ENCODE assay signal across 7 cellular contexts in genomic region chr1:153260980-153261792, GRCh38. TPM values are rescaled to one million over a fixed set of nuclear protein-coding genes. Genes with fewer than 3 reads are reported as not detected.
DNase-seq lines count a peak whose midpoint lies in the region; ATAC-seq and TF ChIP-seq lines count a peak whose summit lies in the region.

No MANE protein-coding gene starts in this region.

- ATAC-seq in GM23338 (peak; percentile 85), WTC11 (peak; percentile 74), HG02642 (IDR thresholded peaks at IDR 0.05; ENCODE audit: poor library complexity, unreplicated experiment) (no peak)
- peak; percentile 55 to 58 for ATAC-seq in naive thymus-derived CD8-positive, alpha-beta T cell

- H3K4me1 Mint-ChIP-seq in GM23338: peaks cover 19% of the 10 kb centered on the region
- peaks cover 13% of the 10 kb centered on the region for H3K4me1 Mint-ChIP-seq in WTC11
- peaks cover 14 to 30% (median 26%) of the 10 kb centered on the region in 4 donors for H3K4me1 Mint-ChIP-seq in naive thymus-derived CD8-positive, alpha-beta T cell

- H3K4me3 Mint-ChIP-seq in GM23338 (peak overlapping the region; percentile 72), WTC11 (peak overlapping the region; percentile 79)
- peak overlapping the region; percentile 67 to 86 (median 81) for H3K4me3 Mint-ChIP-seq in naive thymus-derived CD8-positive, alpha-beta T cell

- POLR2A ChIA-PET in WTC11 (lab: Charles Lee): no interaction called here
- POLR2A ChIA-PET in naive thymus-derived CD8-positive, alpha-beta T cell (lab: Charles Lee): no interaction called here

- H3K36me3 ChIP-seq in GM23338 (ENCODE audit: insufficient read depth) (no peaks in the 10 kb centered on the region), ectodermal cell (ENCODE audit: control insufficient read depth, insufficient read depth, low read length) (no peaks in the 10 kb centered on the region)

- peaks cover 70% of the 10 kb centered on the region for H3K27me3 ChIP-seq in GM23338 (ENCODE audit: insufficient read depth)
- peaks cover 74% of the 10 kb centered on the region for H3K27me3 ChIP-seq in ectodermal cell (ENCODE audit: control insufficient read depth, insufficient read depth, low read length, poor library complexity, severe bottlenecking)

- H3K4me1 ChIP-seq in GM23338 (ENCODE audit: insufficient read depth) (peaks cover 16% of the 10 kb centered on the region), ectodermal cell (ENCODE audit: control insufficient read depth, insufficient read depth, low read length) (peaks cover 3% of the 10 kb centered on the region)

- 0 out of 2 replicates have a peak, but pooled peaks cover 3% of the 10 kb centered on the region for H4K20me1 ChIP-seq in GM23338 (replicated peaks; ENCODE audit: insufficient read depth)

- H3K27ac Mint-ChIP-seq in GM23338: no peak overlapping the region
- no peak overlapping the region for H3K27ac Mint-ChIP-seq in WTC11
- H3K27ac Mint-ChIP-seq in naive thymus-derived CD8-positive, alpha-beta T cell: peak overlapping the region in 2 of 10 donors; percentile 29 to 48

- H2AFZ ChIP-seq in GM23338: peak overlapping the region; percentile 100

- H3K9me3 Mint-ChIP-seq in GM23338 (no peaks in the 10 kb centered on the region; the same call in 2 of the 3 replicates), WTC11 (no peaks in the 10 kb centered on the region)
- peaks cover 0 to 3% (median 0%) of the 10 kb centered on the region in 9 donors for H3K9me3 Mint-ChIP-seq in naive thymus-derived CD8-positive, alpha-beta T cell

- H3K9me3 ChIP-seq in ectodermal cell (ENCODE audit: control insufficient read depth, low read length): no peaks in the 10 kb centered on the region

- H3K4me2 ChIP-seq in GM23338: peak overlapping the region; percentile 85

- H3K27me3 Mint-ChIP-seq in GM23338 (ENCODE audit: insufficient read depth, low read depth, poor library complexity): peaks cover 39% of the 10 kb centered on the region
- H3K27me3 Mint-ChIP-seq in WTC11 (ENCODE audit: low read depth): peaks cover 79% of the 10 kb centered on the region
- H3K27me3 Mint-ChIP-seq in naive thymus-derived CD8-positive, alpha-beta T cell: peaks cover 23 to 51% (median 41%) of the 10 kb centered on the region in 5 donors

- no peaks in the 10 kb centered on the region for H3K9me2 ChIP-seq in GM23338 (ENCODE audit: insufficient read depth)

- no peak overlapping the region for H3K27ac ChIP-seq in GM23338 (ENCODE audit: low read depth)
- H3K27ac ChIP-seq in ectodermal cell (ENCODE audit: insufficient read depth, low read depth, low read length, poor library complexity, severe bottlenecking): no peak overlapping the region

- H3K4me3 ChIP-seq in GM23338: peak overlapping the region; percentile 63
- peak overlapping the region; percentile 53 for H3K4me3 ChIP-seq in ectodermal cell (ENCODE audit: insufficient read depth, low read depth, low read length)

- TF ChIP-seq CTCF in GM23338 (conservative IDR thresholded peaks at IDR 0.05; ENCODE audit: low read depth in 2 of 2) (no peak), WTC11 (IDR thresholded peaks at IDR 0.05) (no peak)

- CTCF ChIA-PET in WTC11 (lab: Charles Lee): interaction anchor here (0.7 to 2.3 kb wide), 6 partner anchors 13 to 40 kb away, joined by 3 to 17 read pairs (median 4); no protein-coding TSS in a partner anchor

- H3K36me3 Mint-ChIP-seq in GM23338 (ENCODE audit: low read depth): no peaks in the 10 kb centered on the region; the same call in 2 of the 3 replicates
- H3K36me3 Mint-ChIP-seq in WTC11: no peaks in the 10 kb centered on the region
- H3K36me3 Mint-ChIP-seq in naive thymus-derived CD8-positive, alpha-beta T cell: no peaks in the 10 kb centered on the region

- WGBS in ectodermal cell, 2 experiments: 1% methylated on average over 105 of the region's 105 CpGs

- no peaks in the 10 kb centered on the region for H3K79me2 ChIP-seq in GM23338 (replicated peaks; ENCODE audit: insufficient read depth)

- DNase-seq in GM23338 (ENCODE audit: low spot score): peak; percentile 72
- peak; percentile 66 for DNase-seq in WTC11 (ENCODE audit: low spot score)
- DNase-seq in naive thymus-derived CD8-positive, alpha-beta T cell: peak in 7 of 10 donors; percentile 17 to 65 (median 26)
- DNase-seq in cortex of kidney (lab: John Stamatoyannopoulos, UW): no peak
- no peak for DNase-seq in T1000 (lab: John Stamatoyannopoulos, UW)

- peaks cover 12% of the 10 kb centered on the region for H3F3A ChIP-seq in GM23338 (replicated peaks; ENCODE audit: low read depth)

TF ChIP-seq in GM23338, 12 proteins besides CTCF, POLR2A, EP300 and RAD21 (continues in another document):
- TF ChIP-seq ZNF331 (CRISPR knock-in tag; IDR thresholded peaks at IDR 0.05; ENCODE audit: low read depth) (no peak), ZNF114 (CRISPR knock-in tag; IDR thresholded peaks at IDR 0.05) (no peak)

TF ChIP-seq in WTC11, 78 proteins besides CTCF, POLR2A, EP300 and RAD21 (continues in another document):
- TF ChIP-seq ZSCAN18 (CRISPR knock-in tag; IDR thresholded peaks at IDR 0.05): no peak
- TF ChIP-seq CREM (CRISPR knock-in tag; IDR thresholded peaks at IDR 0.05): no peak
- no peak for TF ChIP-seq CREB1 (CRISPR knock-in tag; IDR thresholded peaks at IDR 0.05)
- no peak for TF ChIP-seq MYBL2 (CRISPR knock-in tag; IDR thresholded peaks at IDR 0.05)
- TF ChIP-seq ZNF121 (CRISPR knock-in tag; IDR thresholded peaks at IDR 0.05): no peak
- TF ChIP-seq GABPB1 (CRISPR knock-in tag; IDR thresholded peaks at IDR 0.05): no peak
- TF ChIP-seq E2F5 (CRISPR knock-in tag; IDR thresholded peaks at IDR 0.05): 0 out of 2 replicates have a peak, but pooled peaks have one; percentile 36
- no peak for TF ChIP-seq JAZF1 (CRISPR knock-in tag; IDR thresholded peaks at IDR 0.05)
- no peak for TF ChIP-seq FOXJ3 (CRISPR knock-in tag; IDR thresholded peaks at IDR 0.05; ENCODE audit: borderline replicate concordance)
- peak; percentile 23; the same call in 1 of the 2 replicates for TF ChIP-seq ZNF423 (CRISPR knock-in tag; IDR thresholded peaks at IDR 0.05)

RNA-seq across cellular contexts. Expression of gene LORICRIN, which starts 1.7 kb away (rescaled TPM):
- total RNA-seq in GM23338 (2014; rRNA removed; shearing (Covaris generic)): not detected in 2 replicates
- 0.23 and 0.24 TPM in 2 replicates for polyA plus RNA-seq in GM23338 (2016; fragmentation: Nextera tagmentation; extraction: Ambion mirVana)
- not detected in 3 replicates for total RNA-seq in WTC11 (2021)
- not detected for polyA plus RNA-seq in ectodermal cell (2013, experiment 1 of 4)
- not detected for polyA plus RNA-seq in ectodermal cell (2013, experiment 2 of 4)
- polyA plus RNA-seq in ectodermal cell (2013, experiment 3 of 4): not detected
- polyA plus RNA-seq in ectodermal cell (2013, experiment 4 of 4): not detected
- total RNA-seq in naive thymus-derived CD8-positive, alpha-beta T cell: not detected
- not detected for polyA plus RNA-seq in naive thymus-derived CD8-positive, alpha-beta T cell

RNA-seq across cellular contexts. Expression of gene PRR9, which starts 43.8 kb away (rescaled TPM):
- not detected in 2 replicates for total RNA-seq in GM23338 (2014; rRNA removed; shearing (Covaris generic))
- not detected in 2 replicates for polyA plus RNA-seq in GM23338 (2016; fragmentation: Nextera tagmentation; extraction: Ambion mirVana)
- total RNA-seq in WTC11 (2021): not detected in 3 replicates
- not detected for polyA plus RNA-seq in ectodermal cell (2013, experiment 1 of 4)
- polyA plus RNA-seq in ectodermal cell (2013, experiment 2 of 4): not detected
- polyA plus RNA-seq in ectodermal cell (2013, experiment 3 of 4): not detected
- polyA plus RNA-seq in ectodermal cell (2013, experiment 4 of 4): not detected
- total RNA-seq in naive thymus-derived CD8-positive, alpha-beta T cell: not detected
- polyA plus RNA-seq in naive thymus-derived CD8-positive, alpha-beta T cell: not detected

RNA-seq across cellular contexts. Expression of gene PGLYRP3, which starts 51.6 kb away (rescaled TPM):
- total RNA-seq in GM23338 (2014; rRNA removed; shearing (Covaris generic)): not detected in 2 replicates
- polyA plus RNA-seq in GM23338 (2016; fragmentation: Nextera tagmentation; extraction: Ambion mirVana): not detected in 2 replicates
- total RNA-seq in WTC11 (2021): not detected in 3 replicates
- not detected for polyA plus RNA-seq in ectodermal cell (2013, experiment 1 of 4)
- not detected for polyA plus RNA-seq in ectodermal cell (2013, experiment 2 of 4)
- not detected for polyA plus RNA-seq in ectodermal cell (2013, experiment 3 of 4)
- polyA plus RNA-seq in ectodermal cell (2013, experiment 4 of 4): not detected
- total RNA-seq in naive thymus-derived CD8-positive, alpha-beta T cell: not detected
- not detected for polyA plus RNA-seq in naive thymus-derived CD8-positive, alpha-beta T cell

RNA-seq across cellular contexts. Expression of gene LELP1, which starts 58.0 kb away (rescaled TPM):
- not detected in 2 replicates for total RNA-seq in GM23338 (2014; rRNA removed; shearing (Covaris generic))
- not detected in 2 replicates for polyA plus RNA-seq in GM23338 (2016; fragmentation: Nextera tagmentation; extraction: Ambion mirVana)
- total RNA-seq in WTC11 (2021): not detected in 3 replicates
- not detected for polyA plus RNA-seq in ectodermal cell (2013, experiment 1 of 4)
- polyA plus RNA-seq in ectodermal cell (2013, experiment 2 of 4): not detected
- polyA plus RNA-seq in ectodermal cell (2013, experiment 3 of 4): not detected
- polyA plus RNA-seq in ectodermal cell (2013, experiment 4 of 4): not detected
- total RNA-seq in naive thymus-derived CD8-positive, alpha-beta T cell: not detected
- polyA plus RNA-seq in naive thymus-derived CD8-positive, alpha-beta T cell: not detected

Comparison
In these comparisons a context has a peak if more than half of its experiments do, and no peak if none do; other contexts are left out.
1. DNase-seq: peak in GM23338 (single experiment), WTC11 (single experiment) and naive thymus-derived CD8-positive, alpha-beta T cell (7 of 10); none in cortex of kidney (single experiment) and T1000 (single experiment).
2. Peak in every context shown above with its lines, with median percentiles within 50 percentile points of each other: H3K4me3 Mint-ChIP-seq.